25 cellular contexts compared by ENCODE assay signal in genomic region chr3:42222942-42223693, GRCh38. TPM values are rescaled to one million over a fixed set of nuclear protein-coding genes. Genes with fewer than 3 reads are reported as not detected.
"Had no signal": no experiment of that assay in that cellular context is flagged by ENCODE, and none has a peak within 500 bp of the region (broad histone marks: within the 10 kb centered on the region; RNA-seq: fewer than 3 reads in every experiment).

No MANE protein-coding gene starts in this region.

- H3K4me3 ChIP-seq: dorsolateral prefrontal cortex, esophagus muscularis mucosa, pancreas, right lobe of liver, thoracic aorta, tibial nerve, upper lobe of right lung, uterus had no signal

- H3K36me3 ChIP-seq: uterus had no signal

- H3K4me1 ChIP-seq: pancreas, tibial nerve, upper lobe of right lung, uterus had no signal

- H3K27me3 Mint-ChIP-seq: progenitor cell of endocrine pancreas; stimulated activated naive B cell treated with anti-CD40 and anti-IgM and Interleukin-4, amounts not matched to agents 10 μg/mL and 1 μg/mL and 100 μg/mL, for 72 hours; stimulated activated naive CD8-positive, alpha-beta T cell treated with anti-CD3 and anti-CD28 coated beads, Interleukin-15, Interleukin-2, amounts not matched to agents 100 ng/mL and 50 ng/mL, for 24 hours had no signal

- FAIRE-seq: colon, endothelial cell of umbilical vein, kidney, pancreas, small intestine had no signal

- H3K9me3 ChIP-seq: esophagus muscularis mucosa, neutrophil, pancreas, right lobe of liver, thoracic aorta, tibial nerve, upper lobe of right lung, uterus had no signal

- H3K27ac ChIP-seq: neutrophil, pancreas, right lobe of liver, thoracic aorta, upper lobe of right lung, uterus had no signal

- H3K4me3 Mint-ChIP-seq: natural killer cell; stimulated activated naive CD8-positive, alpha-beta T cell treated with anti-CD3 and anti-CD28 coated beads, Interleukin-15, Interleukin-2, amounts not matched to agents 100 ng/mL and 50 ng/mL, for 24 hours had no signal

- H3K27me3 ChIP-seq: dorsolateral prefrontal cortex, esophagus muscularis mucosa, neutrophil, pancreas, right lobe of liver, tibial nerve, upper lobe of right lung, uterus had no signal

- H3K9me3 Mint-ChIP-seq: natural killer cell; stimulated activated naive B cell treated with anti-CD40 and anti-IgM and Interleukin-4, amounts not matched to agents 10 μg/mL and 1 μg/mL and 100 μg/mL, for 72 hours; stimulated activated naive CD8-positive, alpha-beta T cell treated with anti-CD3 and anti-CD28 coated beads, Interleukin-15, Interleukin-2, amounts not matched to agents 100 ng/mL and 50 ng/mL, for 24 hours had no signal

- ATAC-seq: left lobe of liver; natural killer cell; pancreas; stimulated activated naive B cell treated with anti-CD40 and anti-IgM and Interleukin-4, amounts not matched to agents 10 μg/mL and 1 μg/mL and 100 μg/mL, for 72 hours; upper lobe of right lung had no signal

- H3K27ac Mint-ChIP-seq: natural killer cell; progenitor cell of endocrine pancreas; stimulated activated naive B cell treated with anti-CD40 and anti-IgM and Interleukin-4, amounts not matched to agents 10 μg/mL and 1 μg/mL and 100 μg/mL, for 72 hours; stimulated activated naive CD8-positive, alpha-beta T cell treated with anti-CD3 and anti-CD28 coated beads, Interleukin-15, Interleukin-2, amounts not matched to agents 100 ng/mL and 50 ng/mL, for 24 hours had no signal

- DNase-seq: dorsolateral prefrontal cortex; effector CD4-positive, alpha-beta T cell; foreskin melanocyte; kidney; mammary epithelial cell; natural killer cell; pancreas; right lobe of liver; small intestine; stimulated activated CD4-positive, alpha-beta T cell treated with anti-CD3 and anti-CD28 coated beads, Interleukin-15, amount 100 ng/mL, for 24 hours; stimulated activated CD4-positive, alpha-beta T cell treated with anti-CD3 and anti-CD28 coated beads, Interleukin-2, amount 100 ng/mL, for 48 hours; stimulated activated naive B cell treated with anti-CD40 and anti-IgM and Interleukin-4, amounts not matched to agents 10 μg/mL and 1 μg/mL and 100 μg/mL, for 72 hours; upper lobe of right lung; uterus had no signal

RNA-seq across cellular contexts. Expression of gene CCK, which starts 42.9 kb away (rescaled TPM):
- total RNA-seq: endothelial cell of umbilical vein, kidney, left lobe of liver, myocyte, right lobe of liver, thoracic aorta, tibial nerve, uterus had no signal
- polyA plus RNA-seq: endothelial cell of umbilical vein, neural cell had no signal
